1 cellular context compared by ENCODE assay signal in genomic region chr16:27245276-27246231, GRCh38.
TF ChIP-seq lines count a peak whose summit lies in the region.

No MANE protein-coding gene starts in this region.

TF ChIP-seq in WTC11, 78 proteins besides CTCF, POLR2A, EP300 and RAD21 (continued from another document):
- TF ChIP-seq, protein P1, sequence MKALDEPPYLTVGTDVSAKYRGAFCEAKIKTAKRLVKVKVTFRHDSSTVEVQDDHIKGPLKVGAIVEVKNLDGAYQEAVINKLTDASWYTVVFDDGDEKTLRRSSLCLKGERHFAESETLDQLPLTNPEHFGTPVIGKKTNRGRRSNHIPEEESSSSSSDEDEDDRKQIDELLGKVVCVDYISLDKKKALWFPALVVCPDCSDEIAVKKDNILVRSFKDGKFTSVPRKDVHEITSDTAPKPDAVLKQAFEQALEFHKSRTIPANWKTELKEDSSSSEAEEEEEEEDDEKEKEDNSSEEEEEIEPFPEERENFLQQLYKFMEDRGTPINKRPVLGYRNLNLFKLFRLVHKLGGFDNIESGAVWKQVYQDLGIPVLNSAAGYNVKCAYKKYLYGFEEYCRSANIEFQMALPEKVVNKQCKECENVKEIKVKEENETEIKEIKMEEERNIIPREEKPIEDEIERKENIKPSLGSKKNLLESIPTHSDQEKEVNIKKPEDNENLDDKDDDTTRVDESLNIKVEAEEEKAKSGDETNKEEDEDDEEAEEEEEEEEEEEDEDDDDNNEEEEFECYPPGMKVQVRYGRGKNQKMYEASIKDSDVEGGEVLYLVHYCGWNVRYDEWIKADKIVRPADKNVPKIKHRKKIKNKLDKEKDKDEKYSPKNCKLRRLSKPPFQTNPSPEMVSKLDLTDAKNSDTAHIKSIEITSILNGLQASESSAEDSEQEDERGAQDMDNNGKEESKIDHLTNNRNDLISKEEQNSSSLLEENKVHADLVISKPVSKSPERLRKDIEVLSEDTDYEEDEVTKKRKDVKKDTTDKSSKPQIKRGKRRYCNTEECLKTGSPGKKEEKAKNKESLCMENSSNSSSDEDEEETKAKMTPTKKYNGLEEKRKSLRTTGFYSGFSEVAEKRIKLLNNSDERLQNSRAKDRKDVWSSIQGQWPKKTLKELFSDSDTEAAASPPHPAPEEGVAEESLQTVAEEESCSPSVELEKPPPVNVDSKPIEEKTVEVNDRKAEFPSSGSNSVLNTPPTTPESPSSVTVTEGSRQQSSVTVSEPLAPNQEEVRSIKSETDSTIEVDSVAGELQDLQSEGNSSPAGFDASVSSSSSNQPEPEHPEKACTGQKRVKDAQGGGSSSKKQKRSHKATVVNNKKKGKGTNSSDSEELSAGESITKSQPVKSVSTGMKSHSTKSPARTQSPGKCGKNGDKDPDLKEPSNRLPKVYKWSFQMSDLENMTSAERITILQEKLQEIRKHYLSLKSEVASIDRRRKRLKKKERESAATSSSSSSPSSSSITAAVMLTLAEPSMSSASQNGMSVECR (CRISPR knock-in tag; IDR thresholded peaks at IDR 0.05; ENCODE audit: borderline replicate concordance) = no peak
